In the genomic region with DNA sequence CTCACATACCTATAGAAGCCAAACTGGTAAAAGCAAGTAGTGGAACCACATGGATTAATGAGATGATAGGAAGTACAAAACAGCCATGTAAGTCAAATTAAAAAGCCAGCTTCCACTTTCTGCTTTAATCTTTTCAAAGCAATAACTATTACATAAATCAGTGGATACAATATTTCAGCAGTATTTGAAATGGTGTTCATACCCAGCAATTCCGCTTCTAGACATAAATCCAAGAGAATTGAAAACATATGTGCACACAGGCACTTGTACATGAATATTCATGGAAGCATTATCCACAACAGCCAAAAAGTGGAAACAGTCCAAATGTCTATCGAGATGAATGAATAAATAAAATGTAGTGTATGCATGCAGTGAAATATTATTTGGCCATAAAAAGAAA, we compare ENCODE assay signal across 25 cellular contexts. TPM values are rescaled to one million over a fixed set of nuclear protein-coding genes. Genes with fewer than 3 reads are reported as not detected.
"Had no signal": no experiment of that assay in that cellular context is flagged by ENCODE, and none has a peak within 500 bp of the region (broad histone marks: within the 10 kb centered on the region; RNA-seq: fewer than 3 reads in every experiment).

No MANE protein-coding gene starts in this region.

- DNase-seq: activated CD4-positive, alpha-beta T cell treated with anti-CD3 and anti-CD28 coated beads for 48 hours; activated CD4-positive, alpha-beta T cell treated with anti-CD3 and anti-CD28 coated beads, Interleukin-2, amount 50 U/mL, for 4 hours; activated CD4-positive, CD25-positive, alpha-beta regulatory T cell treated with anti-CD3 and anti-CD28 coated beads, Interleukin-2, amount 50 U/mL, for 72 hours; activated CD8-positive, alpha-beta memory T cell treated with anti-CD3 and anti-CD28 coated beads, Interleukin-2, amount 50 U/mL, for 48 hours; activated CD8-positive, alpha-beta T cell treated with anti-CD3 and anti-CD28 coated beads, Interleukin-2, amount 10 ng/mL, durations not matched to agents 7 days and 5 days; activated effector memory CD4-positive, alpha-beta T cell treated with anti-CD3 and anti-CD28 coated beads, Interleukin-2, amount 50 U/mL, for 16 hours; activated naive CD4-positive, alpha-beta T cell treated with Interleukin-2 at 50 U/mL for 16 hours; activated T-cell treated with anti-CD3 and anti-CD28 coated beads, Interleukin-2, amount 50 U/mL, for 1 hour; Karpas-422; MM.1S; NCI-H1105; NCI-H1436 treated with DMSO at 0.1 percent for 48 hours; NCI-H187; NCI-H2081; NCI-H510A treated with DMSO at 0.1 percent for 48 hours; NCI-H69; PC-3; SIG-M5; T-helper 1 cell; T-helper 9 cell had no signal

- H3K4me3 ChIP-seq: K562 had no signal

- H3K27ac Mint-ChIP-seq: activated CD8-positive, alpha-beta T cell treated with anti-CD3 and anti-CD28 coated beads, Interleukin-2, amount 10 ng/mL, durations not matched to agents 7 days and 5 days; activated naive CD4-positive, alpha-beta T cell treated with anti-CD3 and anti-CD28 coated beads, Interleukin-2, amount 50 U/mL, for 72 hours; WTC11 had no signal

- H3K4me1 Mint-ChIP-seq: WTC11 had no signal

- ATAC-seq: activated CD8-positive, alpha-beta T cell treated with anti-CD3 and anti-CD28 coated beads, Interleukin-2, amount 10 ng/mL, durations not matched to agents 7 days and 5 days; activated naive CD4-positive, alpha-beta T cell treated with anti-CD3 and anti-CD28 coated beads, Interleukin-2, amount 50 U/mL, for 72 hours; K562; PC-3; WTC11 had no signal

- H3K4me3 Mint-ChIP-seq: activated CD8-positive, alpha-beta T cell treated with anti-CD3 and anti-CD28 coated beads, Interleukin-2, amount 10 ng/mL, durations not matched to agents 7 days and 5 days; activated T-helper 1 cell treated with anti-CD3 and anti-CD28 coated beads, Interleukin-12 subunit alpha, Interleukin-12 subunit beta, Interleukin-2, Interleukin-4 antibody, amounts not matched to agents 30 ng/mL and 10 ng/mL and 1 ng/mL, durations not matched to agents 14 hours and 24 hours and 36 hours; WTC11 had no signal

- H3K9me3 Mint-ChIP-seq: activated T-helper 1 cell treated with anti-CD3 and anti-CD28 coated beads, Interleukin-12 subunit alpha, Interleukin-12 subunit beta, Interleukin-2, Interleukin-4 antibody, amounts not matched to agents 30 ng/mL and 10 ng/mL and 1 ng/mL, durations not matched to agents 14 hours and 24 hours and 36 hours had no signal

RNA-seq across cellular contexts. Expression of a gene that starts 27.4 kb away (rescaled TPM):
- total RNA-seq: PC-3, RPMI7951 had no signal

RNA-seq across cellular contexts. Expression of a gene that starts 50.6 kb away (rescaled TPM):
- total RNA-seq: activated CD8-positive, alpha-beta T cell treated with anti-CD3 and anti-CD28 coated beads, Interleukin-2, amount 10 ng/mL, durations not matched to agents 7 days and 5 days; PC-3; RPMI7951; WTC11 had no signal
